ENCODE assay signal across 16 cellular contexts in genomic region chr15:80483656-80484055, GRCh38.
"Had no signal": no experiment of that assay in that cellular context is flagged by ENCODE, and none has a peak within 500 bp of the region (broad histone marks: within the 10 kb centered on the region; RNA-seq: fewer than 3 reads in every experiment).

No MANE protein-coding gene starts in this region.

- ATAC-seq: activated T-helper 17 cell treated with anti-CD3 and anti-CD28 coated beads, Interleukin-2, amount 50 U/mL, for 72 hours; esophagus mucosa; heart left ventricle; left lobe of liver; stimulated activated memory B cell treated with anti-CD40 and anti-IgM and Interleukin-4, amounts not matched to agents 10 μg/mL and 1 μg/mL and 100 μg/mL, for 72 hours; T-helper 17 cell; WTC11 had no signal

- H3K27ac ChIP-seq: neural progenitor cell had no signal

- H3K4me3 ChIP-seq: heart left ventricle, neural progenitor cell had no signal

- H2AFZ ChIP-seq: neural progenitor cell had no signal

- H3K4me1 ChIP-seq: neural progenitor cell had no signal

- H3K9me3 ChIP-seq: heart left ventricle had no signal

- H3K36me3 ChIP-seq: heart left ventricle, neural progenitor cell had no signal

- DNase-seq: activated CD4-positive, alpha-beta T cell treated with anti-CD3 and anti-CD28 coated beads, Interleukin-2, amount 10 ng/mL, durations not matched to agents 7 days and 5 days; activated CD8-positive, alpha-beta memory T cell treated with anti-CD3 and anti-CD28 coated beads for 24 hours; activated naive CD4-positive, alpha-beta T cell treated with anti-CD3 and anti-CD28 coated beads, Interleukin-2, amount 10 ng/mL, durations not matched to agents 7 days and 5 days; cerebellar nuclear complex; foreskin melanocyte; mesendoderm; small intestine; substantia nigra; T-helper 17 cell had no signal

- H3K27me3 ChIP-seq: neural progenitor cell had no signal

- H3K4me2 ChIP-seq: neural progenitor cell had no signal

- H3K9ac ChIP-seq: neural progenitor cell had no signal
